In genomic region chr12:121124402-121125109, GRCh38 we compare ENCODE assay signal across 8 cellular contexts. TPM values are rescaled to one million over a fixed set of nuclear protein-coding genes. Genes with fewer than 3 reads are reported as not detected.
DNase-seq lines count a peak whose midpoint lies in the region; ATAC-seq and TF ChIP-seq lines count a peak whose summit lies in the region.

No MANE protein-coding gene starts in this region.

- intact Hi-C loops in activated CD4-positive, alpha-beta memory T cell treated with anti-CD3 and anti-CD28 coated beads for 36 hours (cut with micrococcal nuclease), result loop anchor here (1.0 kb wide), 1 partner anchor 90 kb away; no protein-coding TSS in a partner anchor
- intact Hi-C loops in heart right ventricle (cut with DNase I), result loop anchor here in 2 of 10 donors (5.0 to 10.0 kb wide), 2 partner anchors 70 to 83 kb away; no protein-coding TSS in a partner anchor
- intact Hi-C loops in transverse colon (cut with DNase I; ENCODE audit: low total_unique reads), result no loop called here
- intact Hi-C loops in CD4-positive, alpha-beta memory T cell (cut with micrococcal nuclease), result no loop called here

- peaks cover 42% of the 10 kb centered on the region for H3K4me1 Mint-ChIP-seq in activated CD4-positive, alpha-beta memory T cell treated with anti-CD3 and anti-CD28 coated beads for 36 hours (ENCODE audit: low read depth)
- H3K4me1 Mint-ChIP-seq in CD4-positive, alpha-beta memory T cell, result peaks cover 43 to 62% (median 53%) of the 10 kb centered on the region in 4 donors

- no peak for TF ChIP-seq POLR2A in transverse colon (IDR thresholded peaks at IDR 0.05)

- no peaks in the 10 kb centered on the region for H3K79me2 ChIP-seq in GM23248 (ENCODE audit: insufficient read depth)

- DNase-seq in 8988T, result peak; percentile 35
- peak; percentile 88 for DNase-seq in GM23248
- DNase-seq in activated CD4-positive, alpha-beta memory T cell treated with anti-CD3 and anti-CD28 coated beads for 36 hours, result peak; percentile 66
- peak in 1 of 2 donors; percentile 40 for DNase-seq in heart right ventricle
- no peak for DNase-seq in transverse colon
- no peak for DNase-seq in CD4-positive, alpha-beta memory T cell

- H3K9me3 ChIP-seq in GM23248 (ENCODE audit: low read depth), result no peaks in the 10 kb centered on the region
- H3K9me3 ChIP-seq in heart right ventricle, result no peaks in the 10 kb centered on the region
- no peaks in the 10 kb centered on the region for H3K9me3 ChIP-seq in transverse colon
- no peaks in the 10 kb centered on the region for H3K9me3 ChIP-seq in CD4-positive, alpha-beta memory T cell (ENCODE audit: control insufficient read depth in 1 of 2, low read length in 2 of 2)

- H3F3A ChIP-seq in GM23248 (ENCODE audit: insufficient read depth), result no peaks in the 10 kb centered on the region

- H3K4me3 ChIP-seq in GM23248 (no peak overlapping the region), heart right ventricle (no peak overlapping the region), transverse colon (no peak overlapping the region)
- no peak overlapping the region for H3K4me3 ChIP-seq in CD4-positive, alpha-beta memory T cell (ENCODE audit: low read length in 2 of 2)

- peaks cover under 1% of the 10 kb centered on the region for H3K9me3 Mint-ChIP-seq in activated CD4-positive, alpha-beta memory T cell treated with anti-CD3 and anti-CD28 coated beads for 36 hours
- peaks cover 0 to 3% (median 0%) of the 10 kb centered on the region in 8 donors for H3K9me3 Mint-ChIP-seq in CD4-positive, alpha-beta memory T cell

- TF ChIP-seq EP300 in transverse colon (IDR thresholded peaks at IDR 0.05; ENCODE audit: low read depth), result no peak

- WGBS in GM23248 (ENCODE audit: low coverage in 1 of 2, low lambda C conversion rate in 2 of 2, missing lambda C conversion rate in 2 of 2), 2 experiments, result 57 to 60% methylated on average over 4 of the region's 4 CpGs
- 53 to 59% methylated on average over 4 of the region's 4 CpGs for WGBS in heart right ventricle, 2 donors
- WGBS in transverse colon (ENCODE audit: low coverage in 1 of 2), 2 donors, result 76 to 88% methylated on average over 3 to 4 of the region's 4 CpGs

- H3K27me3 ChIP-seq in GM23248 (replicated peaks; ENCODE audit: insufficient read depth), result peaks cover 16% of the 10 kb centered on the region; the same call in 1 of the 2 replicates
- H3K27me3 ChIP-seq in heart right ventricle, result no peaks in the 10 kb centered on the region
- no peaks in the 10 kb centered on the region for H3K27me3 ChIP-seq in transverse colon
- H3K27me3 ChIP-seq in CD4-positive, alpha-beta memory T cell (ENCODE audit: insufficient read depth, low read length), result no peaks in the 10 kb centered on the region

- CTCF ChIA-PET in activated CD4-positive, alpha-beta memory T cell treated with anti-CD3 and anti-CD28 coated beads for 36 hours (lab: Charles Lee), result interaction anchor here (1.2 kb wide), 1 partner anchor 31 kb away, joined by 3 read pairs; no protein-coding TSS in a partner anchor
- CTCF ChIA-PET in CD4-positive, alpha-beta memory T cell (lab: Charles Lee; ENCODE audit: partially characterized antibody), result no interaction called here

- H3K4me2 ChIP-seq in GM23248 (ENCODE audit: unreplicated experiment), result no peak overlapping the region

- H3K4me1 ChIP-seq in GM23248 (ENCODE audit: insufficient read depth), result peaks cover 9% of the 10 kb centered on the region
- peaks cover 2 to 29% (median 20%) of the 10 kb centered on the region in 9 donors for H3K4me1 ChIP-seq in heart right ventricle
- peaks cover 3 to 11% (median 7%) of the 10 kb centered on the region in 4 donors for H3K4me1 ChIP-seq in transverse colon
- H3K4me1 ChIP-seq in CD4-positive, alpha-beta memory T cell (ENCODE audit: insufficient read depth, low read length), result peaks cover 36% of the 10 kb centered on the region

- H2AFZ ChIP-seq in GM23248, result no peak overlapping the region

- POLR2A ChIA-PET in activated CD4-positive, alpha-beta memory T cell treated with anti-CD3 and anti-CD28 coated beads for 36 hours (lab: Charles Lee), result no interaction called here
- POLR2A ChIA-PET in CD4-positive, alpha-beta memory T cell (lab: Charles Lee; ENCODE audit: partially characterized antibody), result interaction anchor here (2.2 kb wide), 1 partner anchor 100 kb away, joined by 4 read pairs; no protein-coding TSS in a partner anchor

- ATAC-seq in heart right ventricle, result peak; percentile 68 to 94 (median 82)
- no peak for ATAC-seq in HG03342 (IDR thresholded peaks at IDR 0.05; ENCODE audit: unreplicated experiment)
- ATAC-seq in HG03457 (IDR thresholded peaks at IDR 0.05; ENCODE audit: unreplicated experiment), result no peak

- H3K9me2 ChIP-seq in GM23248 (ENCODE audit: insufficient read depth), result no peaks in the 10 kb centered on the region

- peak overlapping the region; percentile 30 for H3K27ac Mint-ChIP-seq in activated CD4-positive, alpha-beta memory T cell treated with anti-CD3 and anti-CD28 coated beads for 36 hours
- H3K27ac Mint-ChIP-seq in CD4-positive, alpha-beta memory T cell, result no peak overlapping the region

- peak overlapping the region; percentile 19; the same call in 1 of the 2 replicates for H3K27ac ChIP-seq in GM23248
- peak overlapping the region in 7 of 10 donors; percentile 44 to 73 (median 55) for H3K27ac ChIP-seq in heart right ventricle
- H3K27ac ChIP-seq in transverse colon, result no peak overlapping the region
- no peak overlapping the region for H3K27ac ChIP-seq in CD4-positive, alpha-beta memory T cell (ENCODE audit: low read depth, low read length)

- TF ChIP-seq CTCF in heart right ventricle (IDR thresholded peaks at IDR 0.05) (no peak), transverse colon (IDR thresholded peaks at IDR 0.05) (no peak)

- H3K36me3 ChIP-seq in GM23248 (ENCODE audit: low read depth) (no peaks in the 10 kb centered on the region), heart right ventricle (no peaks in the 10 kb centered on the region), transverse colon (no peaks in the 10 kb centered on the region)
- H3K36me3 ChIP-seq in CD4-positive, alpha-beta memory T cell (ENCODE audit: insufficient read depth, low read length), result no peaks in the 10 kb centered on the region

- H3K9ac ChIP-seq in GM23248, result no peak overlapping the region

- H3K36me3 Mint-ChIP-seq in activated CD4-positive, alpha-beta memory T cell treated with anti-CD3 and anti-CD28 coated beads for 36 hours, result peaks cover under 1% of the 10 kb centered on the region
- H3K36me3 Mint-ChIP-seq in CD4-positive, alpha-beta memory T cell, result peaks cover 0 to 3% of the 10 kb centered on the region in 2 donors

- no peak overlapping the region for H3K4me3 Mint-ChIP-seq in activated CD4-positive, alpha-beta memory T cell treated with anti-CD3 and anti-CD28 coated beads for 36 hours
- H3K4me3 Mint-ChIP-seq in CD4-positive, alpha-beta memory T cell, result peak overlapping the region in 4 of 8 donors; percentile 24 to 40 (median 38)

- no peaks in the 10 kb centered on the region for H3K27me3 Mint-ChIP-seq in activated CD4-positive, alpha-beta memory T cell treated with anti-CD3 and anti-CD28 coated beads for 36 hours
- H3K27me3 Mint-ChIP-seq in CD4-positive, alpha-beta memory T cell, result no peaks in the 10 kb centered on the region

- H4K20me1 ChIP-seq in GM23248 (ENCODE audit: insufficient read depth), result no peaks in the 10 kb centered on the region

- in situ Hi-C loops in GM23248 (cut with MboI) (no loop called here), transverse colon (cut with MboI; ENCODE audit: low pct_ligation_motif_present in 1 of 4, low pct_unique_long_range_greater_than_20kb in 1 of 4, low sequenced_read_pairs in 3 of 4) (no loop called here)

RNA-seq across cellular contexts. Expression of gene P2RX7, which starts 8.1 kb away (rescaled TPM):
- total RNA-seq in GM23248 (2014; rRNA removed; shearing (Covaris generic)), result under 0.01 and 0.54 TPM in 2 replicates
- polyA plus RNA-seq in GM23248 (2016; fragmentation: Nextera tagmentation; extraction: Ambion mirVana) (0.15 and 0.53 TPM in 2 replicates), heart right ventricle (1 to 10 TPM in 1 of 2 donors, under 1 TPM in 1; 0.25 to 3.2 TPM)
- 10 to 100 TPM; 11.3 to 12.2 TPM for total RNA-seq in activated CD4-positive, alpha-beta memory T cell treated with anti-CD3 and anti-CD28 coated beads for 36 hours
- total RNA-seq in heart right ventricle (1 to 10 TPM in 9 of 10 donors, under 1 TPM in 1; 0.52 to 7.0 (median 1.6) TPM), transverse colon (1 to 10 TPM in 3 of 4 donors, under 1 TPM in 1; 0.96 to 7.1 (median 5.1) TPM)
- 1 to 10 TPM; 7.0 to 7.3 TPM for total RNA-seq in CD4-positive, alpha-beta memory T cell
- polyA plus RNA-seq in CD4-positive, alpha-beta memory T cell, result 1 to 10 TPM; 3.8 to 8.6 TPM

Comparison
In these comparisons a context has a peak if more than half of its experiments do, and no peak if none do; other contexts are left out.
1. DNase-seq: peak in 8988T (single experiment), GM23248 (single experiment) and activated CD4-positive, alpha-beta memory T cell treated with anti-CD3 and anti-CD28 coated beads for 36 hours (single experiment); none in transverse colon (single experiment) and CD4-positive, alpha-beta memory T cell (0 of 5).
2. H3K27ac ChIP-seq: peak in GM23248 (single experiment) and heart right ventricle (7 of 10); none in transverse colon (0 of 4) and CD4-positive, alpha-beta memory T cell (single experiment).
3. ATAC-seq: peak in heart right ventricle (8 of 8); none in HG03342 (single experiment) and HG03457 (single experiment).